ENCODE assay signal across 22 cellular contexts in the genomic region with DNA sequence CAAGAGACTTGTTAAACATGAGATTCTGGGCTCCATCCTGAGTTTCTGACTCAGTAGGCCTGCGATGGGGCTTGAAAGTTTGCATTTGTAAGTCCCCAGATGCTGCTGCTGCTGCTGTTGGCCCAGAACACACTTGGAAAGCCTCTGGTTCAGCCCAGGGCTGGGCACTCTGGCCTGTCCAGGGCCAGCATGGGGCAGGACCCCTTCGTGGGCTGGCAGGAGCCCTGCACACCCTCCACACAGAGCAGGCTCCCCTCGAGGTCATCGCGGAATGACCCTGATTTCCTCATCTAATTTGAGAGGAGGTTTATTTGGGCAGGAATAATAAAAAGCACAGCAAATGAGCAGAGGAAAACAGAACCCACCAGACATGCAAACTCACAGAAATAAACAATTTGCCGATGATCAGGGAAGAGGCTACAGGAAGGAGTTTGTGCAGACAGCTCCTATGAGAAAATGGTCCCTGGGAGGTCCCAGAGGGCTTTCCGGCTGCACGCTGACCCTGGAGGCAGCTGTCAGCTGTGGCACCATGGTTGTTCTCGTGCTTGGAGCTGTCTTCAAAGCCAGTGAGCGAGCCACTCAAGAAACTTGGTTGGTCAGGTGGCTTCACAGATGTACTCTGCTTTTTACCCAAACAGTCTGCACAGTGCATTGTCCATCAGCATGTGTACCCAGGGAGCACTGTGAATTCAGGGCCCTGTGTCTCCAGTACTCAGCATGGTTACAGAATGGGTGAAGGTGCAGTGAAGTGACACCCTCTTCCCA.
A peak's percentile ranks its signal among the peaks of the same experiment; 100 is the strongest.
DNase-seq lines count a peak whose midpoint lies in the region; ATAC-seq and TF ChIP-seq lines count a peak whose summit lies in the region.
"Had no signal": no experiment of that assay in that cellular context is flagged by ENCODE, and none has a peak within 500 bp of the region (broad histone marks: within the 10 kb centered on the region; RNA-seq: fewer than 3 reads in every experiment).

No MANE protein-coding gene starts in this region.

- H3K23ac ChIP-seq in mesenchymal stem cell (ENCODE audit: low read length in 2 of 2): no peak overlapping the region

- TF ChIP-seq CTCF in chondrocyte (IDR thresholded peaks at IDR 0.05) (no peak), sigmoid colon (IDR thresholded peaks at IDR 0.05) (no peak)

- peaks cover 4% of the 10 kb centered on the region for H3K36me3 Mint-ChIP-seq in chondrocyte (ENCODE audit: low read depth)
- H3K36me3 Mint-ChIP-seq in activated CD8-positive, alpha-beta memory T cell treated with anti-CD3 and anti-CD28 coated beads, Interleukin-2, amount 10 ng/mL, durations not matched to agents 7 days and 5 days: no peaks in the 10 kb centered on the region
- H3K36me3 Mint-ChIP-seq: CD8-positive, alpha-beta memory T cell had no signal

- ATAC-seq in HG03378 (IDR thresholded peaks at IDR 0.05; ENCODE audit: unreplicated experiment): no peak
- ATAC-seq in activated CD8-positive, alpha-beta memory T cell treated with anti-CD3 and anti-CD28 coated beads, Interleukin-2, amount 10 ng/mL, durations not matched to agents 7 days and 5 days: no peak
- ATAC-seq: A549 had no signal

- peaks cover 0 to 34% (median 25%) of the 10 kb centered on the region in 10 experiments; a peak in 16 of 20 replicates for H3K4me1 ChIP-seq in BLaER1 treated with 17β-estradiol and CSF1 and Interleukin-3, amounts not matched to agents 10 nM and 100 nM
- H3K4me1 ChIP-seq in mesenchymal stem cell (ENCODE audit: control insufficient read depth, insufficient read depth, low read depth, low read length) (peaks cover 19% of the 10 kb centered on the region), sigmoid colon (peaks cover 0 to 30% (median 15%) of the 10 kb centered on the region in 4 donors)

- H3K27me3 Mint-ChIP-seq in chondrocyte (ENCODE audit: low read depth): no peaks in the 10 kb centered on the region
- H3K27me3 Mint-ChIP-seq in activated CD8-positive, alpha-beta memory T cell treated with anti-CD3 and anti-CD28 coated beads, Interleukin-2, amount 10 ng/mL, durations not matched to agents 7 days and 5 days: no peaks in the 10 kb centered on the region
- H3K27me3 Mint-ChIP-seq: CD8-positive, alpha-beta memory T cell had no signal

- peaks cover 0 to 7% (median 2%) of the 10 kb centered on the region in 11 experiments; a peak in 12 of 22 replicates for H3K9me3 ChIP-seq in BLaER1 treated with 17β-estradiol and CSF1 and Interleukin-3, amounts not matched to agents 10 nM and 100 nM (replicated peaks in 1 of 11)
- H3K9me3 ChIP-seq in mesenchymal stem cell (ENCODE audit: control insufficient read depth, low read length) (peaks cover 4% of the 10 kb centered on the region), sigmoid colon (peaks cover 0 to 1% (median 0%) of the 10 kb centered on the region in 4 donors)
- H3K9me3 ChIP-seq: A549, SJSA1 had no signal

- H3K4me3 ChIP-seq in BLaER1 treated with 17β-estradiol and CSF1 and Interleukin-3, amounts not matched to agents 10 nM and 100 nM: no peak overlapping the region
- H3K4me3 ChIP-seq in mesenchymal stem cell (ENCODE audit: insufficient read depth in 1 of 2, low read depth in 1 of 2, low read length in 2 of 2): no peak overlapping the region
- no peak overlapping the region for H3K4me3 ChIP-seq in sigmoid colon
- H3K4me3 ChIP-seq: A549, PC-9, SJSA1 had no signal

- H4K20me1 ChIP-seq in BLaER1 treated with 17β-estradiol and CSF1 and Interleukin-3, amounts not matched to agents 10 nM and 100 nM: no peaks in the 10 kb centered on the region

- peaks cover under 1% of the 10 kb centered on the region for H3K9me3 Mint-ChIP-seq in chondrocyte (ENCODE audit: low read depth)
- no peaks in the 10 kb centered on the region for H3K9me3 Mint-ChIP-seq in activated CD8-positive, alpha-beta memory T cell treated with anti-CD3 and anti-CD28 coated beads, Interleukin-2, amount 10 ng/mL, durations not matched to agents 7 days and 5 days (ENCODE audit: low read depth)
- H3K9me3 Mint-ChIP-seq: HFFc6 had no signal

- H4K91ac ChIP-seq in mesenchymal stem cell (ENCODE audit: low read length): no peak overlapping the region

- intact Hi-C loops in sigmoid colon (cut with DNase I): no loop called here

- no peak overlapping the region for H2BK120ac ChIP-seq in mesenchymal stem cell (ENCODE audit: low read depth, low read length)

- H2AFZ ChIP-seq in mesenchymal stem cell (ENCODE audit: low read depth, low read length): no peak overlapping the region
- H2AFZ ChIP-seq: PC-9 had no signal

- H2AK5ac ChIP-seq in mesenchymal stem cell (ENCODE audit: low read length, severe bottlenecking): no peak overlapping the region

- peak overlapping the region in 9 of 11 experiments; percentile 15 to 80 (median 64); a peak in 16 of 22 replicates for H3K4me2 ChIP-seq in BLaER1 treated with 17β-estradiol and CSF1 and Interleukin-3, amounts not matched to agents 10 nM and 100 nM
- H3K4me2 ChIP-seq in mesenchymal stem cell (ENCODE audit: low read length, poor library complexity, severe bottlenecking): no peak overlapping the region
- H3K4me2 ChIP-seq: A549, PC-9 had no signal

- TF ChIP-seq POLR2A in sigmoid colon (IDR thresholded peaks at IDR 0.05): no peak

- no peak overlapping the region for H3K27ac Mint-ChIP-seq in chondrocyte (ENCODE audit: unreplicated experiment)
- H3K27ac Mint-ChIP-seq in activated CD8-positive, alpha-beta memory T cell treated with anti-CD3 and anti-CD28 coated beads, Interleukin-2, amount 10 ng/mL, durations not matched to agents 7 days and 5 days: no peak overlapping the region
- H3K27ac Mint-ChIP-seq: CD8-positive, alpha-beta memory T cell had no signal

- H2BK5ac ChIP-seq in mesenchymal stem cell (ENCODE audit: low read depth, low read length, poor library complexity, severe bottlenecking): no peak overlapping the region

- H3K36me3 ChIP-seq in BLaER1 treated with 17β-estradiol and CSF1 and Interleukin-3, amounts not matched to agents 10 nM and 100 nM: no peaks in the 10 kb centered on the region
- peaks cover 0 to 10% of the 10 kb centered on the region in 2 experiments for H3K36me3 ChIP-seq in mesenchymal stem cell (ENCODE audit: control insufficient read depth in 1 of 2, insufficient read depth in 2 of 2, low read depth in 1 of 2, low read length in 2 of 2)
- no peaks in the 10 kb centered on the region for H3K36me3 ChIP-seq in sigmoid colon

- no peak overlapping the region for H3K4me3 Mint-ChIP-seq in chondrocyte (ENCODE audit: unreplicated experiment)
- H3K4me3 Mint-ChIP-seq in activated CD8-positive, alpha-beta memory T cell treated with anti-CD3 and anti-CD28 coated beads, Interleukin-2, amount 10 ng/mL, durations not matched to agents 7 days and 5 days: no peak overlapping the region
- H3K4me3 Mint-ChIP-seq: CD8-positive, alpha-beta memory T cell; HFFc6 had no signal

- 44% methylated on average over 7 of the region's 10 CpGs for WGBS in mesenchymal stem cell
- WGBS in sigmoid colon, 2 donors: 78% methylated on average over 10 of the region's 10 CpGs

- CTCF ChIA-PET in activated CD8-positive, alpha-beta memory T cell treated with anti-CD3 and anti-CD28 coated beads, Interleukin-2, amount 10 ng/mL, durations not matched to agents 7 days and 5 days (lab: Charles Lee): no interaction called here

- peaks cover 25% of the 10 kb centered on the region for H3K79me1 ChIP-seq in mesenchymal stem cell (replicated peaks; ENCODE audit: low read length, poor library complexity, severe bottlenecking)

- H3K4ac ChIP-seq in mesenchymal stem cell (ENCODE audit: low read depth in 1 of 2, low read length in 2 of 2): no peak overlapping the region

- no peak overlapping the region for H3K27ac ChIP-seq in BLaER1 treated with 17β-estradiol and CSF1 and Interleukin-3, amounts not matched to agents 10 nM and 100 nM
- H3K27ac ChIP-seq in mesenchymal stem cell (ENCODE audit: low read length, poor library complexity, severe bottlenecking) (no peak overlapping the region), sigmoid colon (no peak overlapping the region)
- H3K27ac ChIP-seq: A549, PC-9, RWPE1, SJSA1 had no signal

- H3K14ac ChIP-seq in mesenchymal stem cell (ENCODE audit: low read length in 2 of 2): peak overlapping the region in 1 of 2 experiments; percentile 22

- no peaks in the 10 kb centered on the region for H3K27me3 ChIP-seq in BLaER1 treated with 17β-estradiol and CSF1 and Interleukin-3, amounts not matched to agents 10 nM and 100 nM
- H3K27me3 ChIP-seq in mesenchymal stem cell (ENCODE audit: control insufficient read depth in 1 of 2, insufficient read depth in 1 of 2, low read length in 2 of 2): no peaks in the 10 kb centered on the region
- H3K27me3 ChIP-seq in sigmoid colon: no peaks in the 10 kb centered on the region
- H3K27me3 ChIP-seq: SJSA1 had no signal

- peaks cover 13% of the 10 kb centered on the region for H3K4me1 Mint-ChIP-seq in chondrocyte (ENCODE audit: low read depth)
- no peaks in the 10 kb centered on the region for H3K4me1 Mint-ChIP-seq in activated CD8-positive, alpha-beta memory T cell treated with anti-CD3 and anti-CD28 coated beads, Interleukin-2, amount 10 ng/mL, durations not matched to agents 7 days and 5 days
- H3K4me1 Mint-ChIP-seq: CD8-positive, alpha-beta memory T cell had no signal

- H2BK12ac ChIP-seq in mesenchymal stem cell (ENCODE audit: low read length in 2 of 2): peak overlapping the region in 1 of 2 experiments; percentile 63

- DNase-seq in chondrocyte (ENCODE audit: low spot score) (peak; percentile 66), mesenchymal stem cell (peak; percentile 31), sigmoid colon (peak; percentile 48), UCSD-AML1 (lab: John Stamatoyannopoulos, UW; ENCODE audit: unreplicated experiment) (no peak)
- no peak for DNase-seq in activated CD8-positive, alpha-beta memory T cell treated with anti-CD3 and anti-CD28 coated beads, Interleukin-2, amount 10 ng/mL, durations not matched to agents 7 days and 5 days
- DNase-seq: C1 segment of cervical spinal cord; CD8-positive, alpha-beta memory T cell; DMS79; H7; HFFc6; IMR-90; NCI-H1048; NCI-H1436; NCI-H1930; NCI-H226; NCI-H524 treated with DMSO at 0.1 percent for 48 hours; PC-9 had no signal

- peak overlapping the region in 1 of 2 experiments; percentile 37 for H3K18ac ChIP-seq in mesenchymal stem cell (ENCODE audit: low read depth in 1 of 2, low read length in 2 of 2)

- no peak for TF ChIP-seq EP300 in sigmoid colon (IDR thresholded peaks at IDR 0.05)

- no peak overlapping the region for H2BK15ac ChIP-seq in mesenchymal stem cell (ENCODE audit: low read depth, poor library complexity, severe bottlenecking)

- H4K8ac ChIP-seq in mesenchymal stem cell (ENCODE audit: low read length): no peak overlapping the region

- H3K9ac ChIP-seq in BLaER1 treated with 17β-estradiol and CSF1 and Interleukin-3, amounts not matched to agents 10 nM and 100 nM: no peak overlapping the region
- H3K9ac ChIP-seq in mesenchymal stem cell (ENCODE audit: low read length): no peak overlapping the region

Comparison
In these comparisons a context has a peak if more than half of its experiments do, and no peak if none do; other contexts are left out.
1. DNase-seq: peak in chondrocyte (single experiment), mesenchymal stem cell (single experiment) and sigmoid colon (single experiment); none in UCSD-AML1 (single experiment) and activated CD8-positive, alpha-beta memory T cell treated with anti-CD3 and anti-CD28 coated beads, Interleukin-2, amount 10 ng/mL, durations not matched to agents 7 days and 5 days (single experiment).